In genomic region chr17:9484789-9485188, GRCh38 we compare ENCODE assay signal across 2 cellular contexts.
TF ChIP-seq lines count a peak whose summit lies in the region.

No MANE protein-coding gene starts in this region.

TF ChIP-seq in IMR-90, 13 proteins besides CTCF, POLR2A, EP300 and RAD21:
- TF ChIP-seq FOS (IDR thresholded peaks at IDR 0.05; ENCODE audit: low read depth, low read length) (no peak), CEBPB (IDR thresholded peaks at IDR 0.05; ENCODE audit: low read depth, low read length) (peak; percentile 12; the same call in 1 of the 2 replicates)
TF ChIP-seq in IMR-90: peak in this region for 1.

TF ChIP-seq in H1, 55 proteins besides CTCF, POLR2A, EP300 and RAD21:
- no peak for TF ChIP-seq TAF1 (IDR thresholded peaks at IDR 0.05; ENCODE audit: low read depth, low read length)
- no peak for TF ChIP-seq TAF7 (optimal IDR thresholded peaks at IDR 0.05; ENCODE audit: borderline replicate concordance, low read depth, low read length)
- TF ChIP-seq E2F6 (IDR thresholded peaks at IDR 0.05): no peak
